In the genomic region with DNA sequence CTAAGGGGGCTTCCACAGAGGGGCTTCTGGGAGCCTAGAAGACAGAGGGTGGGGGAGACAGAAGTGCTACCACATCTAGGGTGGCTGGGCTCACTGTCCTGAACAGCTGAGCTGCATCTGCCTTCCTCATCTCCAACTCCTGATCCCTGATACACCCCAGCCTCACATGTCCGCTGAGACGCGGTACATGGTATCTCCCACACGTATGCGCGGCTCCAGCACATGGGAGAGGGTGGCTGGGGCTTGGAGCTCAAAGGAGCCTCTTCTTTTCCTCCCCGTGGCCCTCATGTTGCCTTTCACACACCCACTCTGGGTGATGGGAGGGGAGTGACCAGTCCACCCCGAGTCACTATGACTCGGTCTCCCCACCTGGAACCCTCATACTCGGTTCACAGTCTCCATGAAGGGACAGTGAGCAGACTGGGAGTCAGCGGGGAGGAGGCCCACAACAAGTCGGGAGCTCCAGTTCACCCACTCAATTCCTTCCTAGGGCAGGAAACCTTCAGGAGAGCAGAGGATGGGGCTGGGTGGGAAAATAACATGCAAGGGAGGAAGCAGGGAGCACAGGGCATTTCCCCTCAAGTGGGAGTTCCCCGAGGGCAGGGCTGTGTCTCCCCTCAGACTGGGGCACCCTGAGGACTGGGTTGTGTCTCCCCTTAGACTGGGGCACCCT, we compare ENCODE assay signal across 3 cellular contexts.
A peak's percentile ranks its signal among the peaks of the same experiment; 100 is the strongest.
TF ChIP-seq lines count a peak whose summit lies in the region.

No MANE protein-coding gene starts in this region.

TF ChIP-seq in A549, 52 proteins besides CTCF, POLR2A, EP300 and RAD21 (continued from another document):
- TF ChIP-seq NPAS2 (CRISPR knock-in tag; IDR thresholded peaks at IDR 0.05; ENCODE audit: borderline replicate concordance): no peak
- TF ChIP-seq, protein P1, sequence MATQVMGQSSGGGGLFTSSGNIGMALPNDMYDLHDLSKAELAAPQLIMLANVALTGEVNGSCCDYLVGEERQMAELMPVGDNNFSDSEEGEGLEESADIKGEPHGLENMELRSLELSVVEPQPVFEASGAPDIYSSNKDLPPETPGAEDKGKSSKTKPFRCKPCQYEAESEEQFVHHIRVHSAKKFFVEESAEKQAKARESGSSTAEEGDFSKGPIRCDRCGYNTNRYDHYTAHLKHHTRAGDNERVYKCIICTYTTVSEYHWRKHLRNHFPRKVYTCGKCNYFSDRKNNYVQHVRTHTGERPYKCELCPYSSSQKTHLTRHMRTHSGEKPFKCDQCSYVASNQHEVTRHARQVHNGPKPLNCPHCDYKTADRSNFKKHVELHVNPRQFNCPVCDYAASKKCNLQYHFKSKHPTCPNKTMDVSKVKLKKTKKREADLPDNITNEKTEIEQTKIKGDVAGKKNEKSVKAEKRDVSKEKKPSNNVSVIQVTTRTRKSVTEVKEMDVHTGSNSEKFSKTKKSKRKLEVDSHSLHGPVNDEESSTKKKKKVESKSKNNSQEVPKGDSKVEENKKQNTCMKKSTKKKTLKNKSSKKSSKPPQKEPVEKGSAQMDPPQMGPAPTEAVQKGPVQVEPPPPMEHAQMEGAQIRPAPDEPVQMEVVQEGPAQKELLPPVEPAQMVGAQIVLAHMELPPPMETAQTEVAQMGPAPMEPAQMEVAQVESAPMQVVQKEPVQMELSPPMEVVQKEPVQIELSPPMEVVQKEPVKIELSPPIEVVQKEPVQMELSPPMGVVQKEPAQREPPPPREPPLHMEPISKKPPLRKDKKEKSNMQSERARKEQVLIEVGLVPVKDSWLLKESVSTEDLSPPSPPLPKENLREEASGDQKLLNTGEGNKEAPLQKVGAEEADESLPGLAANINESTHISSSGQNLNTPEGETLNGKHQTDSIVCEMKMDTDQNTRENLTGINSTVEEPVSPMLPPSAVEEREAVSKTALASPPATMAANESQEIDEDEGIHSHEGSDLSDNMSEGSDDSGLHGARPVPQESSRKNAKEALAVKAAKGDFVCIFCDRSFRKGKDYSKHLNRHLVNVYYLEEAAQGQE (IDR thresholded peaks at IDR 0.05): no peak
TF ChIP-seq in A549: peak in this region for 0.

TF ChIP-seq in HEK293, 187 proteins besides CTCF, POLR2A, EP300 and RAD21 (continued from another document):
- peak; percentile 68 for TF ChIP-seq EGR2 (tag by site-specific recombination; IDR thresholded peaks at IDR 0.05; ENCODE audit: low read depth)
TF ChIP-seq in HEK293: peak in this region for 2.

TF ChIP-seq in HepG2, 621 proteins besides CTCF, POLR2A, EP300 and RAD21 (continued from another document):
- TF ChIP-seq, protein P2, sequence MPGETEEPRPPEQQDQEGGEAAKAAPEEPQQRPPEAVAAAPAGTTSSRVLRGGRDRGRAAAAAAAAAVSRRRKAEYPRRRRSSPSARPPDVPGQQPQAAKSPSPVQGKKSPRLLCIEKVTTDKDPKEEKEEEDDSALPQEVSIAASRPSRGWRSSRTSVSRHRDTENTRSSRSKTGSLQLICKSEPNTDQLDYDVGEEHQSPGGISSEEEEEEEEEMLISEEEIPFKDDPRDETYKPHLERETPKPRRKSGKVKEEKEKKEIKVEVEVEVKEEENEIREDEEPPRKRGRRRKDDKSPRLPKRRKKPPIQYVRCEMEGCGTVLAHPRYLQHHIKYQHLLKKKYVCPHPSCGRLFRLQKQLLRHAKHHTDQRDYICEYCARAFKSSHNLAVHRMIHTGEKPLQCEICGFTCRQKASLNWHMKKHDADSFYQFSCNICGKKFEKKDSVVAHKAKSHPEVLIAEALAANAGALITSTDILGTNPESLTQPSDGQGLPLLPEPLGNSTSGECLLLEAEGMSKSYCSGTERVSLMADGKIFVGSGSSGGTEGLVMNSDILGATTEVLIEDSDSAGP (CRISPR knock-in tag; IDR thresholded peaks at IDR 0.05; ENCODE audit: borderline replicate concordance): peak; percentile 27; the same call in 1 of the 2 replicates
- 0 out of 2 replicates have a peak, but pooled peaks have one; percentile 48 for TF ChIP-seq ZBTB7A (CRISPR knock-in tag; IDR thresholded peaks at IDR 0.05)
- 0 out of 2 replicates have a peak, but pooled peaks have one; percentile 12 for TF ChIP-seq TBX2 (CRISPR knock-in tag; IDR thresholded peaks at IDR 0.05; ENCODE audit: borderline replicate concordance)
- TF ChIP-seq PCBP1 (IDR thresholded peaks at IDR 0.05; ENCODE audit: borderline replicate concordance, low read depth, low read length): no peak
- TF ChIP-seq ELF1 (CRISPR knock-in tag; IDR thresholded peaks at IDR 0.05): no peak
- TF ChIP-seq, protein P3, sequence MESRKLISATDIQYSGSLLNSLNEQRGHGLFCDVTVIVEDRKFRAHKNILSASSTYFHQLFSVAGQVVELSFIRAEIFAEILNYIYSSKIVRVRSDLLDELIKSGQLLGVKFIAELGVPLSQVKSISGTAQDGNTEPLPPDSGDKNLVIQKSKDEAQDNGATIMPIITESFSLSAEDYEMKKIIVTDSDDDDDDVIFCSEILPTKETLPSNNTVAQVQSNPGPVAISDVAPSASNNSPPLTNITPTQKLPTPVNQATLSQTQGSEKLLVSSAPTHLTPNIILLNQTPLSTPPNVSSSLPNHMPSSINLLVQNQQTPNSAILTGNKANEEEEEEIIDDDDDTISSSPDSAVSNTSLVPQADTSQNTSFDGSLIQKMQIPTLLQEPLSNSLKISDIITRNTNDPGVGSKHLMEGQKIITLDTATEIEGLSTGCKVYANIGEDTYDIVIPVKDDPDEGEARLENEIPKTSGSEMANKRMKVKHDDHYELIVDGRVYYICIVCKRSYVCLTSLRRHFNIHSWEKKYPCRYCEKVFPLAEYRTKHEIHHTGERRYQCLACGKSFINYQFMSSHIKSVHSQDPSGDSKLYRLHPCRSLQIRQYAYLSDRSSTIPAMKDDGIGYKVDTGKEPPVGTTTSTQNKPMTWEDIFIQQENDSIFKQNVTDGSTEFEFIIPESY (CRISPR knock-in tag; IDR thresholded peaks at IDR 0.05): peak; percentile 67
- TF ChIP-seq FOSL2 (CRISPR knock-in tag; IDR thresholded peaks at IDR 0.05): no peak
